ENCODE assay signal across 8 cellular contexts in genomic region chr18:77068890-77069312, GRCh38.
A peak's percentile ranks its signal among the peaks of the same experiment; 100 is the strongest.
DNase-seq lines count a peak whose midpoint lies in the region; ATAC-seq and TF ChIP-seq lines count a peak whose summit lies in the region.

No MANE protein-coding gene starts in this region.

- TF ChIP-seq CTCF in body of pancreas (IDR thresholded peaks at IDR 0.05) = peak in 1 of 7 experiments; percentile 4

- H3K9me3 ChIP-seq in body of pancreas (no peaks in the 10 kb centered on the region), muscle layer of duodenum (ENCODE audit: control insufficient read depth in 1 of 2, low read length in 2 of 2) (no peaks in the 10 kb centered on the region)

- no peak overlapping the region for H3K4me3 ChIP-seq in body of pancreas
- no peak overlapping the region for H3K4me3 ChIP-seq in muscle layer of duodenum (ENCODE audit: low read depth in 1 of 2, low read length in 2 of 2)

- H3K4me1 ChIP-seq in body of pancreas = peaks cover 29% of the 10 kb centered on the region
- H3K4me1 ChIP-seq in muscle layer of duodenum (ENCODE audit: control insufficient read depth in 1 of 2, insufficient read depth in 2 of 2, low read length in 2 of 2) = peaks cover 16 to 40% of the 10 kb centered on the region in 2 donors

- WGBS in body of pancreas, 2 donors = 53 to 66% methylated on average over 7 of the region's 7 CpGs

- H3K36me3 ChIP-seq in body of pancreas (replicated peaks in 1 of 2; ENCODE audit: insufficient read depth in 1 of 2, low read depth in 2 of 2) (no peaks in the 10 kb centered on the region), muscle layer of duodenum (ENCODE audit: control insufficient read depth in 1 of 2, insufficient read depth in 2 of 2, low read length in 2 of 2) (peaks cover 0 to 4% of the 10 kb centered on the region in 2 donors)

- intact Hi-C loops in Right ventricle myocardium inferior (cut with DNase I) (no loop called here), Right ventricle myocardium superior (cut with DNase I) (no loop called here), body of pancreas (cut with DNase I) (no loop called here)

- in situ Hi-C loops in G401 (cut with HindIII; ENCODE audit: low sequenced_read_pairs) = no loop called here

- peak overlapping the region; percentile 25 to 71 (median 55) for H3K27ac ChIP-seq in body of pancreas
- peak overlapping the region; percentile 59 for H3K27ac ChIP-seq in muscle layer of duodenum (ENCODE audit: low read length)

- peak; percentile 11 for ATAC-seq in Right ventricle myocardium inferior
- ATAC-seq in Right ventricle myocardium superior (ENCODE audit: poor library complexity) = no peak
- no peak for ATAC-seq in body of pancreas
- ATAC-seq in GM21526 (IDR thresholded peaks at IDR 0.05; ENCODE audit: low FRiP score, unreplicated experiment) = no peak

- TF ChIP-seq POLR2A in body of pancreas (IDR thresholded peaks at IDR 0.05) = no peak

- DNase-seq in Right ventricle myocardium inferior (ENCODE audit: missing footprints) (peak; percentile 47), Right ventricle myocardium superior (no peak), body of pancreas (no peak), G401 (ENCODE audit: low spot score) (no peak), DMS79 treated with DMSO at 0.1 percent for 48 hours (lab: John Stamatoyannopoulos, UW) (no peak), retina (no peak)

- H3K27me3 ChIP-seq in body of pancreas (no peaks in the 10 kb centered on the region), muscle layer of duodenum (ENCODE audit: low read depth, low read length) (no peaks in the 10 kb centered on the region)
